In the genomic region with DNA sequence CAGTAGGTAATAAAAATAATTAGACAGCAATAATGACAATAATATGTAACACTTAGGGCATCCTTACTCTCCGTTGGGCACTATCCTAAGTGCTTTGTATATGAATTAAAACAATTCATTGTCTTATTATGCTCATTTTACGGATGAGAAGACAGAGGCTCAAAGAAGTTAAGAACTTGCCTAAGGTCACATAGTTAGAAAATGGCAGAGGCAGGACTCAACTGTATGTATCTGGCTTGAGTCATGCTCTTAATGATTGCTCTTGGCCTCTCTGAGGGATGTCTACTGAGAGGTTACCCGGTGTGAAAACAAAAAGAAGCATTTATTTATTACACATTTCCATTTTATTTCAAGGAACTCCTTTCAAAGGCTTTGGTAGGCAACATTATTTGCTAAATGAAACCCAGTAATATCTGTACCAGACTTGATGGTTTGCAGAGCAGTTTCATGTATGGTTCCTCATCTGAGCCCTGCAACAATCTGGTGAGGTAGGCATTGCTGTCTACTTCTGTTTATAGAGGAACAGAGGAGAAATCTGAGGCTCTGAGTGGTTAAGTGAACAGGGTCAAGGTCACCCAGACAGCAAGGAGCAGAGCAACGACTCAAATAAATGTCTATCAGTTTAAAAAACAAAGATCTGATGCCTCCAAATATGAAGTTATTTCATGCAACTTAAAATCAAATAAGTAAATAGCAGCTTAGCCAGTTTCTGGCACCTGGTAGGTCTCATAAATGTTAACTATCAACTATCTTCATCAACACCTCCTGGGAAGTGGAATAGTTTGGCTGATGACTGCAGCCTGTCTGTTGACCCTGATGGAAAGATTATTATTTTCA, we compare ENCODE assay signal across 19 cellular contexts. TPM values are rescaled to one million over a fixed set of nuclear protein-coding genes. Genes with fewer than 3 reads are reported as not detected.
DNase-seq lines count a peak whose midpoint lies in the region; ATAC-seq and TF ChIP-seq lines count a peak whose summit lies in the region.
"Had no signal": no experiment of that assay in that cellular context is flagged by ENCODE, and none has a peak within 500 bp of the region (broad histone marks: within the 10 kb centered on the region; RNA-seq: fewer than 3 reads in every experiment).

No MANE protein-coding gene starts in this region.

- peak overlapping the region; percentile 23 for H3K4me3 ChIP-seq in endocrine pancreas (ENCODE audit: control insufficient read depth, insufficient read depth, low read length)
- no peak overlapping the region for H3K4me3 ChIP-seq in spleen

- TF ChIP-seq CTCF in nephron (IDR thresholded peaks at IDR 0.05; ENCODE audit: unreplicated experiment in 3 of 3): no peak
- TF ChIP-seq CTCF in GM13977 (IDR thresholded peaks at IDR 0.05; ENCODE audit: extremely low read depth, insufficient read depth, missing control alignments): no peak
- no peak for TF ChIP-seq CTCF in CD4-positive, alpha-beta T cell (IDR thresholded peaks at IDR 0.05)
- no peak for TF ChIP-seq CTCF in spleen (IDR thresholded peaks at IDR 0.05 in 8 of 11, conservative IDR thresholded peaks at IDR 0.05 in 3 of 11)

- peaks cover 30% of the 10 kb centered on the region for H3K4me1 Mint-ChIP-seq in nephron
- H3K4me1 Mint-ChIP-seq in CD4-positive, alpha-beta T cell (ENCODE audit: low read depth): peaks cover 8% of the 10 kb centered on the region

- peaks cover 19% of the 10 kb centered on the region for H3K4me1 ChIP-seq in endocrine pancreas (ENCODE audit: control insufficient read depth, insufficient read depth, low read length)
- peaks cover 2 to 45% (median 17%) of the 10 kb centered on the region in 6 donors for H3K4me1 ChIP-seq in spleen

- no peak for ATAC-seq in CD4-positive, alpha-beta T cell (ENCODE audit: poor library complexity)
- ATAC-seq: naive thymus-derived CD8-positive, alpha-beta T cell had no signal

- H3K27me3 Mint-ChIP-seq in nephron (ENCODE audit: low read depth): peaks cover 7% of the 10 kb centered on the region
- no peaks in the 10 kb centered on the region for H3K27me3 Mint-ChIP-seq in CD4-positive, alpha-beta T cell
- H3K27me3 Mint-ChIP-seq: activated CD4-positive, alpha-beta T cell treated with anti-CD3 and anti-CD28 coated beads, Interleukin-2, amount 10 ng/mL, durations not matched to agents 7 days and 5 days; naive thymus-derived CD8-positive, alpha-beta T cell had no signal

- POLR2A ChIA-PET in CD4-positive, alpha-beta T cell (lab: Charles Lee): no interaction called here

- no peak for TF ChIP-seq POLR2A in spleen (IDR thresholded peaks at IDR 0.05)

- in situ Hi-C loops in GM13977 (cut with MboI; ENCODE audit: low pct_unique_long_range_greater_than_20kb, low sequenced_read_pairs, unreplicated experiment): no loop called here

- H3K27me3 ChIP-seq in endocrine pancreas (ENCODE audit: control insufficient read depth, insufficient read depth, low read length): no peaks in the 10 kb centered on the region
- no peaks in the 10 kb centered on the region for H3K27me3 ChIP-seq in CD4-positive, alpha-beta T cell (ENCODE audit: control insufficient read depth, insufficient read depth, low read length)
- no peaks in the 10 kb centered on the region for H3K27me3 ChIP-seq in spleen (replicated peaks in 1 of 7)

- H3K9me3 Mint-ChIP-seq in nephron: no peaks in the 10 kb centered on the region
- H3K9me3 Mint-ChIP-seq in CD4-positive, alpha-beta T cell: no peaks in the 10 kb centered on the region
- H3K9me3 Mint-ChIP-seq: activated CD4-positive, alpha-beta T cell treated with anti-CD3 and anti-CD28 coated beads, Interleukin-2, amount 10 ng/mL, durations not matched to agents 7 days and 5 days; activated naive CD4-positive, alpha-beta T cell treated with anti-CD3 and anti-CD28 coated beads for 36 hours; dendritic cell treated with granulocyte-macrophage colony-stimulating factor and Interleukin-4, amounts not matched to agents 40 ng/mL and 50 ng/mL, for 4 days; naive thymus-derived CD8-positive, alpha-beta T cell had no signal

- no peak overlapping the region for H3K27ac ChIP-seq in CD4-positive, alpha-beta T cell (ENCODE audit: low read depth, low read length)
- H3K27ac ChIP-seq in spleen: peak overlapping the region in 1 of 8 donors; percentile 13

- DNase-seq in CD1c-positive myeloid dendritic cell (ENCODE audit: extremely low spot score) (peak; percentile 52), NCI-H2227 treated with DMSO at 0.1 percent for 48 hours (lab: John Stamatoyannopoulos, UW) (peak; percentile 51), SW480 (ENCODE audit: low spot score) (no peak), GM13977 (ENCODE audit: low spot score) (no peak), spleen (no peak)
- no peak for DNase-seq in CD4-positive, alpha-beta T cell
- DNase-seq: activated CD4-positive, alpha-beta T cell treated with anti-CD3 and anti-CD28 coated beads, Interleukin-2, amount 10 ng/mL, durations not matched to agents 7 days and 5 days; activated naive CD4-positive, alpha-beta T cell treated with anti-CD3 and anti-CD28 coated beads for 36 hours; activated T-cell treated with anti-CD3 and anti-CD28 coated beads for 4 hours; EL; erythroblast; naive thymus-derived CD8-positive, alpha-beta T cell; NCI-H1930; NCI-H510A treated with DMSO at 0.1 percent for 48 hours; SK-N-SH; stimulated activated naive CD4-positive, alpha-beta T cell treated with Interleukin-2 at 50 U/mL for 16 hours had no signal

- no peaks in the 10 kb centered on the region for H3K9me3 ChIP-seq in endocrine pancreas (ENCODE audit: control insufficient read depth, low read length)
- H3K9me3 ChIP-seq in CD4-positive, alpha-beta T cell (ENCODE audit: control insufficient read depth, low read length): no peaks in the 10 kb centered on the region
- H3K9me3 ChIP-seq in spleen: no peaks in the 10 kb centered on the region
- H3K9me3 ChIP-seq: SK-N-SH had no signal

- H3K36me3 ChIP-seq in endocrine pancreas (ENCODE audit: control insufficient read depth, insufficient read depth, low read length): no peaks in the 10 kb centered on the region
- H3K36me3 ChIP-seq in spleen: no peaks in the 10 kb centered on the region

- H3K9ac ChIP-seq in endocrine pancreas (ENCODE audit: control insufficient read depth, insufficient read depth, low read length): no peak overlapping the region
- H3K9ac ChIP-seq: SK-N-SH had no signal

- H3K36me3 Mint-ChIP-seq in nephron (ENCODE audit: low read depth): no peaks in the 10 kb centered on the region
- peaks cover 7% of the 10 kb centered on the region for H3K36me3 Mint-ChIP-seq in CD4-positive, alpha-beta T cell (ENCODE audit: low read depth)
- H3K36me3 Mint-ChIP-seq: naive thymus-derived CD8-positive, alpha-beta T cell had no signal

- H3K4me3 Mint-ChIP-seq in nephron: peak overlapping the region in 1 of 3 experiments; percentile 14
- H3K4me3 Mint-ChIP-seq in CD4-positive, alpha-beta T cell: no peak overlapping the region
- H3K4me3 Mint-ChIP-seq: activated CD4-positive, alpha-beta T cell treated with anti-CD3 and anti-CD28 coated beads, Interleukin-2, amount 10 ng/mL, durations not matched to agents 7 days and 5 days; activated naive CD4-positive, alpha-beta T cell treated with anti-CD3 and anti-CD28 coated beads for 36 hours; dendritic cell treated with granulocyte-macrophage colony-stimulating factor and Interleukin-4, amounts not matched to agents 40 ng/mL and 50 ng/mL, for 4 days; naive thymus-derived CD8-positive, alpha-beta T cell had no signal

- CTCF ChIA-PET in CD4-positive, alpha-beta T cell (lab: Charles Lee): interaction anchor here (0.9 to 2.1 kb wide), 3 partner anchors 22 to 202 kb away, joined by 3 to 6 read pairs (median 5); a partner anchor contains a TSS

- H3K27ac Mint-ChIP-seq in nephron: peak overlapping the region in 2 of 3 experiments; percentile 95
- H3K27ac Mint-ChIP-seq in CD4-positive, alpha-beta T cell: no peak overlapping the region
- H3K27ac Mint-ChIP-seq: activated CD4-positive, alpha-beta T cell treated with anti-CD3 and anti-CD28 coated beads, Interleukin-2, amount 10 ng/mL, durations not matched to agents 7 days and 5 days; activated naive CD4-positive, alpha-beta T cell treated with anti-CD3 and anti-CD28 coated beads for 36 hours; dendritic cell treated with granulocyte-macrophage colony-stimulating factor and Interleukin-4, amounts not matched to agents 40 ng/mL and 50 ng/mL, for 4 days; naive thymus-derived CD8-positive, alpha-beta T cell had no signal

- WGBS in spleen, 5 donors: 66 to 83% (median 79%) methylated on average over 4 of the region's 4 CpGs

- intact Hi-C loops in CD4-positive, alpha-beta T cell (cut with DNase I, micrococcal nuclease): no loop called here
- intact Hi-C loops in spleen (cut with DNase I; ENCODE audit: low total_unique reads): no loop called here

RNA-seq across cellular contexts. Expression of a gene that starts 4.2 kb away (rescaled TPM):
- total RNA-seq in CD4-positive, alpha-beta T cell: 1 to 10 TPM; 5.6 to 8.2 TPM
- 1 to 10 TPM; 3.5 to 7.5 (median 5.0) TPM for total RNA-seq in spleen
- 1 to 10 TPM in 2 of 3 donors, under 1 TPM in 1; 0.97 to 1.1 (median 1.0) TPM for polyA plus RNA-seq in spleen

RNA-seq across cellular contexts. Expression of a gene that starts 35.8 kb away (rescaled TPM):
- not detected for total RNA-seq in CD4-positive, alpha-beta T cell
- total RNA-seq in spleen: 10 to 100 TPM in 6 of 7 donors, 1 to 10 TPM in 1; 6.0 to 22.8 (median 13.5) TPM
- polyA plus RNA-seq in spleen: 10 to 100 TPM in 1 of 3 donors, 1 to 10 TPM in 2; 6.1 to 13.4 (median 6.8) TPM
- total RNA-seq: activated CD4-positive, alpha-beta T cell treated with anti-CD3 and anti-CD28 coated beads, Interleukin-2, amount 10 ng/mL, durations not matched to agents 7 days and 5 days; activated naive CD4-positive, alpha-beta T cell treated with anti-CD3 and anti-CD28 coated beads for 36 hours; naive thymus-derived CD8-positive, alpha-beta T cell had no signal

Comparison
In these comparisons a context has a peak if more than half of its experiments do, and no peak if none do; other contexts are left out.
1. DNase-seq: peak in CD1c-positive myeloid dendritic cell (single experiment) and NCI-H2227 treated with DMSO at 0.1 percent for 48 hours (single experiment); none in SW480 (single experiment), GM13977 (single experiment), CD4-positive, alpha-beta T cell (0 of 10) and spleen (single experiment).
2. RNA of a gene that starts 35.8 kb away (total RNA-seq): 6.0 to 22.8 TPM in spleen; not detected in CD4-positive, alpha-beta T cell; every median in the first group is over 4 times any median in the second.